ENCODE assay signal across 1 cellular context in the genomic region with DNA sequence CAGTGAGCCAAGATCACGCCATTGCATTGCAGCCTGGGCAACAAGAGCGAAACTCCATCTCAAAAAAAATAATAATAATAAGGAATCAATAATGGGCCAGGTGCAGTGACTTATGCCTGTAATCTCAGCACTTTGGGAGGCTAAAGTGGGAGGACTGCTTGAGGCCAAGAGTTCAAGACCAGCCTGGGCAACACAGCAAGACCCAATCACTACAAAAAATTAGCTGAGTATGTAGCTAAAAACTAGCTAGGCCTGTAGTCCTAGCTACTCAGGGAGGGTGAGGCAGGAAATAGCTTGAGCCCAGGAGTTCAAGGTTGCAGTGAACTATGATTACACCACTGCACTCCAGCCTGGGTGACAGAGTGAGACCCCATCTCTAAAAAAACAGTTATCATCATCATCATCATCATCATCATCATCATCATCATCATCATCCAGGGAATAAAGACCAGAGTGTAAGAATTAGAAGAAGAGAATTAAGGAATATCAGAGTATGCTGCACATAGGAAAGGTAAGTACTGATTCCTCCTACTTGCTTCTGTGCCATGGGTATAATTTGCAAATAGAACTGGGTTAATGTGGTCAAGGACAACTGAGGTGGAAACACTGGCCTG.
TF ChIP-seq lines count a peak whose summit lies in the region.

No MANE protein-coding gene starts in this region.

TF ChIP-seq in K562, 482 proteins besides CTCF, POLR2A, EP300 and RAD21:
- peak; percentile 26 for TF ChIP-seq EWSR1 (IDR thresholded peaks at IDR 0.05; ENCODE audit: borderline replicate concordance, low read depth, partially characterized antibody)
- TF ChIP-seq, protein P1, sequence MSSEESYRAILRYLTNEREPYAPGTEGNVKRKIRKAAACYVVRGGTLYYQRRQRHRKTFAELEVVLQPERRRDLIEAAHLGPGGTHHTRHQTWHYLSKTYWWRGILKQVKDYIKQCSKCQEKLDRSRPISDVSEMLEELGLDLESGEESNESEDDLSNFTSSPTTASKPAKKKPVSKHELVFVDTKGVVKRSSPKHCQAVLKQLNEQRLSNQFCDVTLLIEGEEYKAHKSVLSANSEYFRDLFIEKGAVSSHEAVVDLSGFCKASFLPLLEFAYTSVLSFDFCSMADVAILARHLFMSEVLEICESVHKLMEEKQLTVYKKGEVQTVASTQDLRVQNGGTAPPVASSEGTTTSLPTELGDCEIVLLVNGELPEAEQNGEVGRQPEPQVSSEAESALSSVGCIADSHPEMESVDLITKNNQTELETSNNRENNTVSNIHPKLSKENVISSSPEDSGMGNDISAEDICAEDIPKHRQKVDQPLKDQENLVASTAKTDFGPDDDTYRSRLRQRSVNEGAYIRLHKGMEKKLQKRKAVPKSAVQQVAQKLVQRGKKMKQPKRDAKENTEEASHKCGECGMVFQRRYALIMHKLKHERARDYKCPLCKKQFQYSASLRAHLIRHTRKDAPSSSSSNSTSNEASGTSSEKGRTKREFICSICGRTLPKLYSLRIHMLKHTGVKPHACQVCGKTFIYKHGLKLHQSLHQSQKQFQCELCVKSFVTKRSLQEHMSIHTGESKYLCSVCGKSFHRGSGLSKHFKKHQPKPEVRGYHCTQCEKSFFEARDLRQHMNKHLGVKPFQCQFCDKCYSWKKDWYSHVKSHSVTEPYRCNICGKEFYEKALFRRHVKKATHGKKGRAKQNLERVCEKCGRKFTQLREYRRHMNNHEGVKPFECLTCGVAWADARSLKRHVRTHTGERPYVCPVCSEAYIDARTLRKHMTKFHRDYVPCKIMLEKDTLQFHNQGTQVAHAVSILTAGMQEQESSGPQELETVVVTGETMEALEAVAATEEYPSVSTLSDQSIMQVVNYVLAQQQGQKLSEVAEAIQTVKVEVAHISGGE (CRISPR knock-in tag; IDR thresholded peaks at IDR 0.05) = peak in 1 of 3 experiments; percentile 10; a peak in 2 of 6 replicates
- TF ChIP-seq ZNF121 (CRISPR knock-in tag; conservative IDR thresholded peaks at IDR 0.05) = peak; percentile 25; the same call in 1 of the 2 replicates
